In genomic region chr5:174419523-174420132, GRCh38 we compare ENCODE assay signal across 1 cellular context.
TF ChIP-seq lines count a peak whose summit lies in the region.

No MANE protein-coding gene starts in this region.

TF ChIP-seq in HepG2, 621 proteins besides CTCF, POLR2A, EP300 and RAD21 (continued from another document and continues in another):
- TF ChIP-seq ZBTB39 (CRISPR knock-in tag; IDR thresholded peaks at IDR 0.05), result no peak
- 0 out of 2 replicates have a peak, but pooled peaks have one; percentile 41 for TF ChIP-seq ELF1 (CRISPR knock-in tag; IDR thresholded peaks at IDR 0.05)
- TF ChIP-seq MYPOP (CRISPR knock-in tag; IDR thresholded peaks at IDR 0.05), result peak; percentile 69; the same call in 1 of the 2 replicates
- TF ChIP-seq ZNF737 (CRISPR knock-in tag; IDR thresholded peaks at IDR 0.05; ENCODE audit: borderline replicate concordance), result no peak
- no peak for TF ChIP-seq THRA (CRISPR knock-in tag; IDR thresholded peaks at IDR 0.05; ENCODE audit: borderline replicate concordance)
- no peak for TF ChIP-seq ZBTB2 (CRISPR knock-in tag; IDR thresholded peaks at IDR 0.05; ENCODE audit: low read depth)
- no peak for TF ChIP-seq ZBED4 (CRISPR knock-in tag; IDR thresholded peaks at IDR 0.05; ENCODE audit: borderline replicate concordance)
- TF ChIP-seq TAF15 (IDR thresholded peaks at IDR 0.05; ENCODE audit: low read depth, low read length, poor library complexity, severe bottlenecking), result no peak
- no peak for TF ChIP-seq ZNF281 (CRISPR knock-in tag; IDR thresholded peaks at IDR 0.05; ENCODE audit: borderline replicate concordance)
- TF ChIP-seq GPBP1L1 (CRISPR knock-in tag; IDR thresholded peaks at IDR 0.05), result no peak
- no peak for TF ChIP-seq ZNF460 (CRISPR knock-in tag; IDR thresholded peaks at IDR 0.05; ENCODE audit: borderline replicate concordance)
- TF ChIP-seq ZBTB10 (CRISPR knock-in tag; IDR thresholded peaks at IDR 0.05; ENCODE audit: borderline replicate concordance), result no peak
- TF ChIP-seq HOXA3 (CRISPR knock-in tag; IDR thresholded peaks at IDR 0.05), result no peak
- no peak for TF ChIP-seq TEF (CRISPR knock-in tag; IDR thresholded peaks at IDR 0.05)
- 0 out of 2 replicates have a peak, but pooled peaks have one; percentile 24 for TF ChIP-seq BCL3 (CRISPR knock-in tag; IDR thresholded peaks at IDR 0.05)
- TF ChIP-seq RBAK (CRISPR knock-in tag; IDR thresholded peaks at IDR 0.05), result no peak
- TF ChIP-seq STAT6 (CRISPR knock-in tag; IDR thresholded peaks at IDR 0.05; ENCODE audit: borderline replicate concordance), result no peak
- no peak for TF ChIP-seq SOX6 (IDR thresholded peaks at IDR 0.05)
- no peak for TF ChIP-seq SOX6 (CRISPR knock-in tag; IDR thresholded peaks at IDR 0.05)
- TF ChIP-seq KDM2A (CRISPR knock-in tag; IDR thresholded peaks at IDR 0.05; ENCODE audit: borderline replicate concordance, low read depth), result peak; percentile 63; the same call in 1 of the 2 replicates
- peak; percentile 67 for TF ChIP-seq SMC3 (IDR thresholded peaks at IDR 0.05; ENCODE audit: low read length)
- no peak for TF ChIP-seq KDM4B (CRISPR knock-in tag; IDR thresholded peaks at IDR 0.05)
- no peak for TF ChIP-seq ZNF740 (CRISPR knock-in tag; IDR thresholded peaks at IDR 0.05)
- TF ChIP-seq ZNF24 (IDR thresholded peaks at IDR 0.05), result no peak
- TF ChIP-seq ERF (CRISPR knock-in tag; IDR thresholded peaks at IDR 0.05), result peak; percentile 52; the same call in 1 of the 2 replicates
- no peak for TF ChIP-seq IRF9 (CRISPR knock-in tag; IDR thresholded peaks at IDR 0.05; ENCODE audit: borderline replicate concordance)
- TF ChIP-seq ZNF782 (CRISPR knock-in tag; IDR thresholded peaks at IDR 0.05; ENCODE audit: borderline replicate concordance), result no peak
